Comparison of ENCODE assay signal across 1 cellular context in the genomic region with DNA sequence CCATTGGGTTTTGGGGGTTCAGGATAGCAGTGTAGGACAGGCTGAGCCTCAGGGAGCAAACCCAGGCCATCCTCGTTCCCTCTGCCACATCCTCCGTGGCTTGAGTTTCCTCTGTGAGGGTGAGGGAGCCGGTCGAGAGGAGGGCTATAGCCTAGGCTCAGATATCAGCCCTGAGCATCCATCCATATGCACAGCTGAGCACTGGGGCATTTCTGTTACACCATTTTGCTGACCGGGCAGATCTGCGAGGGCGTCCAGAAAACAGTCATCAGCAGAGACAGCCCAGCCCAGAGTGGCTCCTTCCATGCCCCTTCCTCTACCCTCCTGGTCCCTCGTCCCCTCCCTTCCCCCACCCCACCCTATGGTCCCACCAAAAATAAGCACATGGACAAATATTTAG.
TF ChIP-seq lines count a peak whose summit lies in the region.

No MANE protein-coding gene starts in this region.

TF ChIP-seq in WTC11, 78 proteins besides CTCF, POLR2A, EP300 and RAD21 (continued from another document):
- TF ChIP-seq, protein P1, sequence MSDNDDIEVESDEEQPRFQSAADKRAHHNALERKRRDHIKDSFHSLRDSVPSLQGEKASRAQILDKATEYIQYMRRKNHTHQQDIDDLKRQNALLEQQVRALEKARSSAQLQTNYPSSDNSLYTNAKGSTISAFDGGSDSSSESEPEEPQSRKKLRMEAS (CRISPR knock-in tag; IDR thresholded peaks at IDR 0.05), result no peak
